8 cellular contexts compared by ENCODE assay signal in genomic region chr7:129501760-129502707, GRCh38. TPM values are rescaled to one million over a fixed set of nuclear protein-coding genes. Genes with fewer than 3 reads are reported as not detected.
DNase-seq lines count a peak whose midpoint lies in the region; ATAC-seq and TF ChIP-seq lines count a peak whose summit lies in the region.

Gene SMKR1 (plus strand): TSS chr7:129502531. CDS start chr7:129502825, 294 bp downstream.

- in situ Hi-C loops in KBM-7 (cut with MboI; ENCODE audit: low pct_unique_long_range_greater_than_20kb, low sequenced_read_pairs) = no loop called here
- in situ Hi-C loops in transverse colon (cut with MboI; ENCODE audit: low pct_ligation_motif_present in 1 of 4, low pct_unique_long_range_greater_than_20kb in 1 of 4, low sequenced_read_pairs in 3 of 4) = no loop called here

- H3K9ac ChIP-seq in parathyroid adenoma = peak within 1 kb of the TSS; percentile 33

- H2AFZ ChIP-seq in parathyroid adenoma = peak within 1 kb of the TSS; percentile 91

- H3K4me3 ChIP-seq in parathyroid adenoma (ENCODE audit: low read depth, low read length) (peak within 1 kb of the TSS; percentile 71), transverse colon (peak within 1 kb of the TSS; percentile 26 to 59 (median 40))

- TF ChIP-seq CTCF in RWPE1 (conservative IDR thresholded peaks at IDR 0.05; ENCODE audit: low read depth) = no peak
- TF ChIP-seq CTCF in parathyroid adenoma (IDR thresholded peaks at IDR 0.05) = no peak
- no peak for TF ChIP-seq CTCF in transverse colon (IDR thresholded peaks at IDR 0.05)

- H3K4me1 ChIP-seq in parathyroid adenoma (peaks cover 14% of the 10 kb centered on the region), transverse colon (peaks cover 0 to 9% (median 5%) of the 10 kb centered on the region in 4 donors)

- H3K36me3 ChIP-seq in parathyroid adenoma (ENCODE audit: control insufficient read depth, insufficient read depth, low read length) = no peaks in the 10 kb centered on the region
- H3K36me3 ChIP-seq in transverse colon = no peaks in the 10 kb centered on the region

- 14% methylated on average over 33 of the region's 89 CpGs; no CpG with 5 or more reads in 1 of the 2 donors for WGBS in transverse colon (ENCODE audit: low coverage in 1 of 2), 2 donors

- CTCF ChIA-PET in RWPE1 (lab: Yijun Ruan, JAX) = interaction anchor here (0.6 to 1.0 kb wide), 2 partner anchors 134 to 142 kb away, joined by 4 to 5 read pairs; no protein-coding TSS in a partner anchor

- no peaks in the 10 kb centered on the region for H3K79me2 ChIP-seq in parathyroid adenoma

- POLR2A ChIA-PET in RWPE1 (lab: Yijun Ruan, JAX; ENCODE audit: low non-redundant PET) = no interaction called here

- H3K9me3 ChIP-seq in parathyroid adenoma (ENCODE audit: control insufficient read depth, low read length) (no peaks in the 10 kb centered on the region), transverse colon (no peaks in the 10 kb centered on the region)

- DNase-seq in Daoy (ENCODE audit: low read depth) (peak; percentile 91), KBM-7 (peak; percentile 82), RWPE1 (ENCODE audit: low spot score) (peak; percentile 73), head of caudate nucleus (peak; percentile 15 to 92 (median 82)), transverse colon (peak; percentile 88)
- DNase-seq in activated gamma-delta T cell treated with anti-CD3 and anti-CD28 coated beads, Interleukin-2, amount 50 U/mL, for 16 hours (ENCODE audit: low read depth) = peak; percentile 88

- peak within 1 kb of the TSS; percentile 94 for H3K4me2 ChIP-seq in parathyroid adenoma (ENCODE audit: low read length)

- no peak for TF ChIP-seq POLR2A in transverse colon (IDR thresholded peaks at IDR 0.05)

- intact Hi-C loops in head of caudate nucleus (cut with DNase I) = no loop called here
- intact Hi-C loops in transverse colon (cut with DNase I; ENCODE audit: low total_unique reads) = no loop called here

- TF ChIP-seq EP300 in transverse colon (IDR thresholded peaks at IDR 0.05; ENCODE audit: low read depth) = no peak

- H3K27me3 ChIP-seq in parathyroid adenoma (ENCODE audit: control insufficient read depth, insufficient read depth, low read length) = no peaks in the 10 kb centered on the region
- H3K27me3 ChIP-seq in transverse colon = peaks cover 18% of the 10 kb centered on the region

- ATAC-seq in GM21619 (IDR thresholded peaks at IDR 0.05; ENCODE audit: unreplicated experiment) = peak; percentile 75

- H3K27ac ChIP-seq in RWPE1 (no peak within 1 kb of the TSS), parathyroid adenoma (peak within 1 kb of the TSS; percentile 37), transverse colon (no peak within 1 kb of the TSS)

RNA-seq across cellular contexts. Expression of gene SMKR1, which starts in this region (rescaled TPM):
- total RNA-seq in Daoy (2014; rRNA removed; shearing (Covaris generic)) = 2.2 and 2.7 TPM in 2 replicates
- not detected for total RNA-seq in transverse colon

Comparison
In these comparisons a context has a peak if more than half of its experiments do, and no peak if none do; other contexts are left out.
1. Peak in DNase-seq and H3K4me3 ChIP-seq in transverse colon; RNA of the gene not detected or under 1 TPM.